ENCODE assay signal across 10 cellular contexts in the genomic region with DNA sequence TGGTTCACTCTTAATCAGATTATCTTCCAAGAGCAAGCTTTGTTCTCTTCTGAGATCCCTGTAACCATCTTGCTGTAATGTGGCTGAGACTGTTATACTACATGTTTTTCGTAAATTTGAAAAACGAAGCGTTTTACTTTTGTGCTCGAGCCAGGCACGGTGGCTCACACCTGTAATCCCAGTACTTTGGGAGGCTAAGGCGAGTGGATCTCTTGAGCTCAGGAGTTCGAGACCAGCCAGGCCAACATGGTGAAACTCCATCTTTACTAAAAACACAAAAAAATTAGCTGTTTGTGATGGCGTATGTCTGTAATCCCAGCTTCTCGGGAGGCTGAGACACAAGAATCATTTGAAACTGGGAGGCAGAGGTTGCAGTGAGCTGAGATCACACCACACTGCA. TPM values are rescaled to one million over a fixed set of nuclear protein-coding genes. Genes with fewer than 3 reads are reported as not detected.
DNase-seq lines count a peak whose midpoint lies in the region; ATAC-seq, FAIRE-seq and TF ChIP-seq lines count a peak whose summit lies in the region.
"Had no signal": no experiment of that assay in that cellular context is flagged by ENCODE, and none has a peak within 500 bp of the region (broad histone marks: within the 10 kb centered on the region; RNA-seq: fewer than 3 reads in every experiment).

No MANE protein-coding gene starts in this region.

- no peak overlapping the region for H3K9ac ChIP-seq in SU-DHL-6 (ENCODE audit: low read length)
- peak overlapping the region; percentile 51 for H3K9ac ChIP-seq in fibroblast of lung (ENCODE audit: insufficient read depth, low read length)

- CTCF ChIA-PET in Caco-2 (lab: Charles Lee) = interaction anchor here (0.6 to 2.0 kb wide), 5 partner anchors 44 to 479 kb away, joined by 3 to 6 read pairs (median 4); no protein-coding TSS in a partner anchor

- no peaks in the 10 kb centered on the region for H3K36me3 ChIP-seq in Caco-2 (ENCODE audit: control insufficient read depth, insufficient read depth, low read length)
- no peaks in the 10 kb centered on the region for H3K36me3 ChIP-seq in SU-DHL-6 (ENCODE audit: low read length)
- H3K36me3 ChIP-seq in fibroblast of lung (ENCODE audit: control insufficient read depth, insufficient read depth, low read length) = no peaks in the 10 kb centered on the region

- no TSS peak for BruUV-seq in Caco-2 (replicated peaks; lab: Mats Ljungman, UMichigan)

- H3K27me3 ChIP-seq in Caco-2 (replicated peaks; ENCODE audit: control insufficient read depth, insufficient read depth, low read length) (no peaks in the 10 kb centered on the region), SU-DHL-6 (ENCODE audit: low read length) (no peaks in the 10 kb centered on the region), fibroblast of lung (ENCODE audit: control insufficient read depth, insufficient read depth, low read length) (no peaks in the 10 kb centered on the region)

- peaks cover 47% of the 10 kb centered on the region for H3K4me1 Mint-ChIP-seq in Caco-2 (ENCODE audit: low read depth, unreplicated experiment)

- peak overlapping the region; percentile 32 for H3K27ac Mint-ChIP-seq in Caco-2 (ENCODE audit: unreplicated experiment)

- H3K4me1 ChIP-seq in Caco-2 (peaks cover 58% of the 10 kb centered on the region), fibroblast of lung (ENCODE audit: control insufficient read depth, extremely low read depth, insufficient read depth, low read length) (peaks cover 41% of the 10 kb centered on the region)

- no peaks in the 10 kb centered on the region for H3K9me3 Mint-ChIP-seq in Caco-2 (ENCODE audit: unreplicated experiment)

- H3K4me3 ChIP-seq in Caco-2 (ENCODE audit: low read depth, low read length) = no peak overlapping the region
- H3K4me3 ChIP-seq in SU-DHL-6 (ENCODE audit: insufficient read depth, low read length, poor library complexity, severe bottlenecking) = no peak overlapping the region
- peak overlapping the region; percentile 32 to 56 (median 52) for H3K4me3 ChIP-seq in fibroblast of lung (replicated peaks in 1 of 4; ENCODE audit: control extremely low read depth in 1 of 4, insufficient read depth in 1 of 4, low read depth in 3 of 4, low read length in 4 of 4)
- peak overlapping the region; percentile 30 for H3K4me3 ChIP-seq in skeletal muscle cell (ENCODE audit: low read depth, low read length)

- H3K9me2 ChIP-seq in SU-DHL-6 (replicated peaks; ENCODE audit: insufficient read depth, low read length) = no peaks in the 10 kb centered on the region

- H3K79me2 ChIP-seq in SU-DHL-6 (ENCODE audit: insufficient read depth, low read length) (no peaks in the 10 kb centered on the region), fibroblast of lung (ENCODE audit: control insufficient read depth, insufficient read depth, low read length) (peaks cover 45% of the 10 kb centered on the region)

- no peak overlapping the region for H2AFZ ChIP-seq in SU-DHL-6 (ENCODE audit: low read depth, low read length, severe bottlenecking)
- H2AFZ ChIP-seq in fibroblast of lung (ENCODE audit: low read length) = no peak overlapping the region

- no peak for ATAC-seq in GM21367 (IDR thresholded peaks at IDR 0.05; ENCODE audit: unreplicated experiment)
- ATAC-seq in GM19324 (IDR thresholded peaks at IDR 0.05; ENCODE audit: low FRiP score, unreplicated experiment) = no peak

- H3K27ac ChIP-seq in SU-DHL-6 (ENCODE audit: low read depth, low read length) (no peak overlapping the region), fibroblast of lung (ENCODE audit: insufficient read depth, low read length) (peak overlapping the region; percentile 90)

- POLR2A ChIA-PET in Caco-2 (lab: Charles Lee) = interaction anchor here (0.7 kb wide), 1 partner anchor 12 kb away, joined by 3 read pairs; no protein-coding TSS in a partner anchor

- H3K27me3 Mint-ChIP-seq in Caco-2 (ENCODE audit: insufficient read depth, unreplicated experiment) = no peaks in the 10 kb centered on the region

- H3K4me3 Mint-ChIP-seq in Caco-2 (ENCODE audit: unreplicated experiment) = no peak overlapping the region

- intact Hi-C loops in Caco-2 (cut with micrococcal nuclease; ENCODE audit: unreplicated experiment) = no loop called here

- TF ChIP-seq CTCF in Caco-2 (IDR thresholded peaks at IDR 0.05; ENCODE audit: insufficient read depth in 1 of 2, low read depth in 1 of 2, low read length in 1 of 2, severe bottlenecking in 1 of 2, unreplicated experiment in 1 of 2) (no peak), SU-DHL-6 (IDR thresholded peaks at IDR 0.05; ENCODE audit: insufficient read depth, low read length, poor library complexity, severe bottlenecking) (no peak), fibroblast of lung (conservative IDR thresholded peaks at IDR 0.05 in 1 of 2, IDR thresholded peaks at IDR 0.05 in 1 of 2; ENCODE audit: low read depth in 1 of 2, low read length in 2 of 2) (no peak)

- H3K4me2 ChIP-seq in SU-DHL-6 (ENCODE audit: low read depth, low read length, poor library complexity, severe bottlenecking) = peak overlapping the region; percentile 21
- H3K4me2 ChIP-seq in fibroblast of lung (ENCODE audit: extremely low read depth, insufficient read depth, low read length) = peak overlapping the region; percentile 98

- peaks cover 9% of the 10 kb centered on the region for H3K36me3 Mint-ChIP-seq in Caco-2 (ENCODE audit: insufficient read depth, unreplicated experiment)

- FAIRE-seq in RCC 7860 (lab: Jason Lieb, UNC) = no peak
- FAIRE-seq: TTC549 had no signal

- H3F3A ChIP-seq in SU-DHL-6 (ENCODE audit: insufficient read depth) = no peaks in the 10 kb centered on the region

- H3K9me3 ChIP-seq in Caco-2 = no peaks in the 10 kb centered on the region
- no peaks in the 10 kb centered on the region for H3K9me3 ChIP-seq in SU-DHL-6 (ENCODE audit: insufficient read depth, low read length)
- H3K9me3 ChIP-seq in fibroblast of lung (ENCODE audit: control insufficient read depth, insufficient read depth, low read depth, low read length) = no peaks in the 10 kb centered on the region

- DNase-seq in Caco-2 (no peak), fibroblast of lung (ENCODE audit: low read depth in 2 of 2) (no peak), skeletal muscle cell (ENCODE audit: low read depth) (no peak), cerebellar cortex (ENCODE audit: low spot score) (no peak), RCC 7860 (ENCODE audit: low spot score) (no peak)
- DNase-seq: effector CD8-positive, alpha-beta T cell had no signal

- no peaks in the 10 kb centered on the region for H4K20me1 ChIP-seq in SU-DHL-6 (ENCODE audit: low read depth, low read length)
- no peaks in the 10 kb centered on the region for H4K20me1 ChIP-seq in fibroblast of lung (ENCODE audit: control insufficient read depth, extremely low read depth, insufficient read depth, low read length)

RNA-seq across cellular contexts. Expression of a gene that starts 7.8 kb away (rescaled TPM):
- total RNA-seq in Caco-2 (2022) (27.5 TPM in 2 replicates), fibroblast of lung (6.2 and 11.9 TPM in 2 replicates)
- polyA plus RNA-seq in fibroblast of lung = 25.6 and 34.9 TPM in 2 replicates
- 26.6 and 35.9 TPM in 2 replicates for polyA plus RNA-seq in fibroblast of lung (2012)
- 25.6 and 37.1 TPM in 2 replicates for polyA minus RNA-seq in fibroblast of lung (ENCODE audit: low replicate concordance)

RNA-seq across cellular contexts. Expression of a gene that starts 40.7 kb away (rescaled TPM):
- total RNA-seq in Caco-2 (2022) = 52.1 and 54.9 TPM in 2 replicates
- 37.0 and 51.2 TPM in 2 replicates for total RNA-seq in fibroblast of lung
- 43.9 and 44.3 TPM in 2 replicates for polyA plus RNA-seq in fibroblast of lung
- polyA plus RNA-seq in fibroblast of lung (2012) = 38.7 and 41.8 TPM in 2 replicates
- polyA minus RNA-seq in fibroblast of lung (ENCODE audit: low replicate concordance) = 49.9 and 57.0 TPM in 2 replicates

RNA-seq across cellular contexts. Expression of a gene that starts 59.7 kb away (rescaled TPM):
- 308 and 325 TPM in 2 replicates for total RNA-seq in Caco-2 (2022)
- 242 and 307 TPM in 2 replicates for total RNA-seq in fibroblast of lung
- polyA plus RNA-seq in fibroblast of lung = 191 and 218 TPM in 2 replicates
- polyA plus RNA-seq in fibroblast of lung (2012) = 194 and 232 TPM in 2 replicates
- 161 and 172 TPM in 2 replicates for polyA minus RNA-seq in fibroblast of lung (ENCODE audit: low replicate concordance)

Comparison
In these comparisons a context has a peak if more than half of its experiments do, and no peak if none do; other contexts are left out.
1. H3K4me3 ChIP-seq: peak in fibroblast of lung (4 of 4) and skeletal muscle cell (single experiment); none in Caco-2 (single experiment) and SU-DHL-6 (single experiment).